ENCODE assay signal across 10 cellular contexts in the genomic region with DNA sequence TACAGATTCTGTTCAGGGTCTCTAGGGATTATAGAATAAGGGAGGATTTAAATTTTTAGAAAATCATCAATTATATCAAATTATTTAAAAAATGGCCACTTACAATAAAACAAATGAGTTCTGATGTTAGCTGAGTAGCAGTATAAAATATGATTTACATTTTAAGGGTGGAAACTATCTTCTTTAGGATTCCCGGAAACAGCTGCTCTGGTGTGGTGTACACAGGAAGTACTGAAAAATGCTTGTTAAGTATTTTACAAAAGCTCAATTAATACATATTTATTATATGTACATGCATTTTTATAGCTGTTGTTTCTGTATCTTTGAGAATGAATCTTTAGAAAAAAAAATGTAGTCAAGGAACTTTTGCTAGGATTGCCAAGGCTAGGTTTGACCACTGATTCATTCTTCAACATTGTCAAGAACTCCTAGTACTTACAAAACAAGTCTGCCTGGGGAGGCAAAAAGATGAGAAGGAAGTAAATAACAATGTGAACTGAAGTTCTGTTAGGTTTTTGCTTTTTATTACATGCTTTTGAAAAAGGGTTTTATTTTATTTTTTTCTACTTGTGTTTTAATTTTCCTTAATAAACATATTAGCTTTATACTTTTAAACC. TPM values are rescaled to one million over a fixed set of nuclear protein-coding genes. Genes with fewer than 3 reads are reported as not detected.
DNase-seq lines count a peak whose midpoint lies in the region; ATAC-seq and TF ChIP-seq lines count a peak whose summit lies in the region.
"Had no signal": no experiment of that assay in that cellular context is flagged by ENCODE, and none has a peak within 500 bp of the region (broad histone marks: within the 10 kb centered on the region; RNA-seq: fewer than 3 reads in every experiment).

No MANE protein-coding gene starts in this region.

- H3K4me3 ChIP-seq in CD4-positive, alpha-beta memory T cell (ENCODE audit: low read length in 2 of 2), result peak overlapping the region in 1 of 2 donors; percentile 15
- H3K4me3 ChIP-seq in naive thymus-derived CD4-positive, alpha-beta T cell (ENCODE audit: low read length), result peak overlapping the region; percentile 24
- no peak overlapping the region for H3K4me3 ChIP-seq in heart right ventricle

- H3K9me3 ChIP-seq in CD4-positive, alpha-beta memory T cell (ENCODE audit: control insufficient read depth in 1 of 2, low read length in 2 of 2), result no peaks in the 10 kb centered on the region
- no peaks in the 10 kb centered on the region for H3K9me3 ChIP-seq in naive thymus-derived CD4-positive, alpha-beta T cell (ENCODE audit: control insufficient read depth in 2 of 3, low read length in 3 of 3)
- H3K9me3 ChIP-seq in heart right ventricle, result no peaks in the 10 kb centered on the region

- 47 to 63% methylated on average over 1 of the region's 1 CpG for WGBS in heart right ventricle, 2 donors

- POLR2A ChIA-PET in CD4-positive, alpha-beta memory T cell (lab: Charles Lee; ENCODE audit: partially characterized antibody), result interaction anchor here (1.0 to 5.5 kb wide), 19 partner anchors 10 to 142 kb away, joined by 3 to 79 read pairs (median 9); a partner anchor contains a TSS
- POLR2A ChIA-PET in naive thymus-derived CD4-positive, alpha-beta T cell (lab: Charles Lee), result interaction anchor here (0.6 to 16.2 kb wide), 19 partner anchors 8 to 141 kb away, joined by 3 to 214 read pairs (median 3); a partner anchor contains a TSS

- CTCF ChIA-PET in CD4-positive, alpha-beta memory T cell (lab: Charles Lee; ENCODE audit: partially characterized antibody), result interaction anchor here (0.8 to 3.5 kb wide), 14 partner anchors 9 to 140 kb away, joined by 3 to 22 read pairs (median 7); a partner anchor contains a TSS
- CTCF ChIA-PET in naive thymus-derived CD4-positive, alpha-beta T cell (lab: Charles Lee), result interaction anchor here (0.7 to 2.2 kb wide), 12 partner anchors 30 to 871 kb away, joined by 3 to 9 read pairs (median 4); a partner anchor contains a TSS

- no peaks in the 10 kb centered on the region for H3K36me3 ChIP-seq in CD4-positive, alpha-beta memory T cell (ENCODE audit: insufficient read depth, low read length)
- no peaks in the 10 kb centered on the region for H3K36me3 ChIP-seq in naive thymus-derived CD4-positive, alpha-beta T cell (ENCODE audit: control insufficient read depth in 2 of 3, insufficient read depth in 3 of 3, low read length in 3 of 3)
- H3K36me3 ChIP-seq in heart right ventricle, result no peaks in the 10 kb centered on the region

- H3K4me1 ChIP-seq in CD4-positive, alpha-beta memory T cell (ENCODE audit: insufficient read depth, low read length), result peaks cover 52% of the 10 kb centered on the region
- H3K4me1 ChIP-seq in naive thymus-derived CD4-positive, alpha-beta T cell (ENCODE audit: control insufficient read depth in 2 of 2, insufficient read depth in 2 of 2, low read length in 2 of 2), result peaks cover 31 to 36% of the 10 kb centered on the region in 2 donors
- peaks cover 0 to 29% (median 12%) of the 10 kb centered on the region in 9 donors for H3K4me1 ChIP-seq in heart right ventricle

- H3K4me3 Mint-ChIP-seq in CD4-positive, alpha-beta memory T cell, result peak overlapping the region; percentile 60 to 86 (median 68)
- peak overlapping the region in 9 of 10 donors; percentile 18 to 72 (median 66) for H3K4me3 Mint-ChIP-seq in naive thymus-derived CD4-positive, alpha-beta T cell

- ATAC-seq in naive thymus-derived CD4-positive, alpha-beta T cell, result peak; percentile 64
- ATAC-seq in HG03571 (IDR thresholded peaks at IDR 0.05; ENCODE audit: unreplicated experiment), result no peak
- ATAC-seq in HG03108 (IDR thresholded peaks at IDR 0.05; ENCODE audit: unreplicated experiment), result no peak
- ATAC-seq in HG02970 (IDR thresholded peaks at IDR 0.05; ENCODE audit: low FRiP score, unreplicated experiment), result no peak
- no peak for ATAC-seq in heart right ventricle

- no peaks in the 10 kb centered on the region for H3K27me3 ChIP-seq in CD4-positive, alpha-beta memory T cell (ENCODE audit: insufficient read depth, low read length)
- no peaks in the 10 kb centered on the region for H3K27me3 ChIP-seq in naive thymus-derived CD4-positive, alpha-beta T cell (ENCODE audit: control insufficient read depth in 2 of 2, insufficient read depth in 2 of 2, low read length in 2 of 2)
- H3K27me3 ChIP-seq in heart right ventricle, result no peaks in the 10 kb centered on the region

- H3K27me3 Mint-ChIP-seq in CD4-positive, alpha-beta memory T cell, result no peaks in the 10 kb centered on the region
- no peaks in the 10 kb centered on the region for H3K27me3 Mint-ChIP-seq in naive thymus-derived CD4-positive, alpha-beta T cell

- peaks cover 44 to 72% (median 61%) of the 10 kb centered on the region in 4 donors for H3K4me1 Mint-ChIP-seq in CD4-positive, alpha-beta memory T cell
- H3K4me1 Mint-ChIP-seq in naive thymus-derived CD4-positive, alpha-beta T cell, result peaks cover 20 to 71% (median 59%) of the 10 kb centered on the region in 7 donors

- peaks cover 0 to 20% of the 10 kb centered on the region in 2 donors for H3K36me3 Mint-ChIP-seq in CD4-positive, alpha-beta memory T cell
- H3K36me3 Mint-ChIP-seq in naive thymus-derived CD4-positive, alpha-beta T cell, result peaks cover 12 to 43% (median 20%) of the 10 kb centered on the region in 5 donors

- peak overlapping the region; percentile 23 for H3K27ac ChIP-seq in CD4-positive, alpha-beta memory T cell (ENCODE audit: low read depth, low read length)
- H3K27ac ChIP-seq in naive thymus-derived CD4-positive, alpha-beta T cell (ENCODE audit: low read depth, low read length), result peak overlapping the region; percentile 39
- H3K27ac ChIP-seq in heart right ventricle, result peak overlapping the region in 3 of 10 donors; percentile 2 to 78 (median 14)

- no peak for TF ChIP-seq CTCF in heart right ventricle (IDR thresholded peaks at IDR 0.05)

- intact Hi-C loops in CD4-positive, alpha-beta memory T cell (cut with micrococcal nuclease), result no loop called here
- intact Hi-C loops in naive thymus-derived CD4-positive, alpha-beta T cell (cut with micrococcal nuclease), result loop anchor here (2.0 kb wide), 4 partner anchors 14 to 48 kb away; a partner anchor contains a TSS
- intact Hi-C loops in heart right ventricle (cut with DNase I), result loop anchor here in 1 of 10 donors (2.0 kb wide), 1 partner anchor 20 kb away; no protein-coding TSS in a partner anchor

- H3K27ac Mint-ChIP-seq in CD4-positive, alpha-beta memory T cell, result peak overlapping the region; percentile 31 to 93 (median 88)
- peak overlapping the region; percentile 27 to 90 (median 85) for H3K27ac Mint-ChIP-seq in naive thymus-derived CD4-positive, alpha-beta T cell

- peak in 4 of 5 donors; percentile 40 to 56 (median 48) for DNase-seq in CD4-positive, alpha-beta memory T cell
- peak; percentile 48 for DNase-seq in NCI-H226
- peak; percentile 42 for DNase-seq in central memory CD4-positive, alpha-beta T cell
- peak in 6 of 9 donors; percentile 25 to 63 (median 46) for DNase-seq in naive thymus-derived CD4-positive, alpha-beta T cell
- DNase-seq in heart right ventricle, result no peak
- DNase-seq: cortex of kidney, NCI-H2029 had no signal

- H3K9me3 Mint-ChIP-seq in CD4-positive, alpha-beta memory T cell, result peaks cover 3 to 15% (median 9%) of the 10 kb centered on the region in 8 donors
- H3K9me3 Mint-ChIP-seq in naive thymus-derived CD4-positive, alpha-beta T cell, result peaks cover 2 to 31% (median 12%) of the 10 kb centered on the region in 11 donors

RNA-seq across cellular contexts. Expression of a gene that starts 48.0 kb away (rescaled TPM):
- total RNA-seq in CD4-positive, alpha-beta memory T cell, result 100 to 1,000 TPM; 116 to 124 TPM
- 100 to 1,000 TPM; 157 to 164 TPM for polyA plus RNA-seq in CD4-positive, alpha-beta memory T cell
- 100 to 1,000 TPM in 1 of 5 experiments, 10 to 100 TPM in 4; 61.9 to 173 (median 77.6) TPM for total RNA-seq in naive thymus-derived CD4-positive, alpha-beta T cell
- 100 to 1,000 TPM in 1 of 2 donors, 10 to 100 TPM in 1; 90.6 to 105 TPM for polyA plus RNA-seq in naive thymus-derived CD4-positive, alpha-beta T cell
- total RNA-seq in heart right ventricle, result 10 to 100 TPM; 19.0 to 40.5 (median 25.5) TPM
- polyA plus RNA-seq in heart right ventricle, result 10 to 100 TPM; 11.0 to 19.7 TPM

Comparison
In these comparisons a context has a peak if more than half of its experiments do, and no peak if none do; other contexts are left out.
1. DNase-seq: peak in CD4-positive, alpha-beta memory T cell (4 of 5), NCI-H226 (single experiment), central memory CD4-positive, alpha-beta T cell (single experiment) and naive thymus-derived CD4-positive, alpha-beta T cell (6 of 9); none in heart right ventricle (0 of 2).